Comparison of ENCODE assay signal across 19 cellular contexts in the genomic region with DNA sequence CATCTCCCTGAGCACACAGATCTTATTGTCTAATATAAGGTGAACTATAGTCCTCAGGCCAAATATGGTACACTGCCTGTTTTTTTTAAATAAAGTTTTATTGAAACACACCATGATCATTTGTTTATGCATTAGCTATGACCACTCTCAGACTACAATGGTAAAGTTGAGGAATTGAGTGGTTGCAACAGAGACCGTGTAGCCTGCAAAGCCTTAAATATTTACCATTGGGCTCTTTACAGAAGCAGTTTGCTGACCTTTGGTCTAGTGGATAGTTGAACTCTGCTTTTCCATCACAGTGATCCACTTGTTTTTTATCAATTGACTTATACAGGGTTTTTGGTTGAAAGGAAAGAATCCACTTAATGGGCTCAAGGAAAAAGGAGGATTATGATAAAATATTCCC. TPM values are rescaled to one million over a fixed set of nuclear protein-coding genes. Genes with fewer than 3 reads are reported as not detected.
DNase-seq lines count a peak whose midpoint lies in the region; ATAC-seq, FAIRE-seq and TF ChIP-seq lines count a peak whose summit lies in the region.
"Had no signal": no experiment of that assay in that cellular context is flagged by ENCODE, and none has a peak within 500 bp of the region (broad histone marks: within the 10 kb centered on the region; RNA-seq: fewer than 3 reads in every experiment).

No MANE protein-coding gene starts in this region.

- H3K4me3 Mint-ChIP-seq in effector memory CD8-positive, alpha-beta T cell = no peak overlapping the region
- H3K4me3 Mint-ChIP-seq: CD4-positive, alpha-beta memory T cell; GM23338; H9 had no signal

- BruUV-seq in K562 (replicated peaks; lab: Mats Ljungman, UMichigan) (no TSS peak), HepG2 (replicated peaks; lab: Mats Ljungman, UMichigan) (no TSS peak)

- H4K20me1 ChIP-seq in K562 (replicated peaks; ENCODE audit: control insufficient read depth, insufficient read depth, low read length) = no peaks in the 10 kb centered on the region
- H4K20me1 ChIP-seq in HepG2 (ENCODE audit: insufficient read depth, low read length) = no peaks in the 10 kb centered on the region

- H3K4me1 ChIP-seq in K562 (replicated peaks in 1 of 2; ENCODE audit: control insufficient read depth in 2 of 2, insufficient read depth in 2 of 2, low read length in 2 of 2) = peaks cover 0 to 3% of the 10 kb centered on the region in 2 experiments; a peak in 2 of 5 replicates
- peaks cover 48% of the 10 kb centered on the region for H3K4me1 ChIP-seq in HepG2 (ENCODE audit: insufficient read depth, low read length)
- peaks cover 17% of the 10 kb centered on the region for H3K4me1 ChIP-seq in stomach smooth muscle (ENCODE audit: control insufficient read depth, insufficient read depth, low read length)

- ATAC-seq in K562 = no peak
- ATAC-seq in HepG2 = peak; percentile 92
- ATAC-seq in HG03439 (IDR thresholded peaks at IDR 0.05; ENCODE audit: unreplicated experiment) = no peak
- ATAC-seq in effector memory CD8-positive, alpha-beta T cell (replicated peaks) = no peak
- ATAC-seq in GM21447 (IDR thresholded peaks at IDR 0.05; ENCODE audit: unreplicated experiment) = no peak
- ATAC-seq: GM23338, HCT116 had no signal

- H3K36me3 ChIP-seq in K562 (ENCODE audit: control insufficient read depth, insufficient read depth, low read length) = no peaks in the 10 kb centered on the region
- no peaks in the 10 kb centered on the region for H3K36me3 ChIP-seq in HepG2 (replicated peaks in 1 of 2; ENCODE audit: control insufficient read depth in 1 of 2, insufficient read depth in 2 of 2, low read length in 2 of 2)
- H3K36me3 ChIP-seq in stomach smooth muscle (ENCODE audit: control insufficient read depth in 2 of 2, insufficient read depth in 2 of 2, low read length in 2 of 2) = no peaks in the 10 kb centered on the region

- 0% methylated on average over 1 of the region's 1 CpG for WGBS in K562 (ENCODE audit: insufficient coverage, low coverage, missing lambda C conversion rate)
- 0% methylated on average over 1 of the region's 1 CpG for WGBS in HepG2 (ENCODE audit: low lambda C conversion rate)

- POLR2A ChIA-PET in K562 (lab: Yijun Ruan, JAX) (interaction anchor here (1.3 kb wide), 1 partner anchor 8 kb away, joined by 3 read pairs; no protein-coding TSS in a partner anchor), HepG2 (lab: Yijun Ruan, JAX) (interaction anchor here (0.8 kb wide), 1 partner anchor 205 kb away, joined by 3 read pairs; the partner anchor contains the start of gene CDC40)

- no peak for TF ChIP-seq RAD21 in K562 (CRISPR knock-in tag; conservative IDR thresholded peaks at IDR 0.05 in 1 of 2, IDR thresholded peaks at IDR 0.05 in 1 of 2)
- no peak for TF ChIP-seq RAD21 in HepG2 (CRISPR knock-in tag; IDR thresholded peaks at IDR 0.05)

- H3K9ac ChIP-seq in K562 (ENCODE audit: insufficient read depth in 1 of 2, low read depth in 2 of 2, low read length in 2 of 2) (no peak overlapping the region), HepG2 (ENCODE audit: insufficient read depth, low read depth, low read length) (no peak overlapping the region), stomach smooth muscle (ENCODE audit: low read length in 2 of 2) (no peak overlapping the region)

- H3K4me1 Mint-ChIP-seq in effector memory CD8-positive, alpha-beta T cell (ENCODE audit: low read depth in 2 of 2) = peaks cover 0 to 5% of the 10 kb centered on the region in 2 donors

- TF ChIP-seq EP300 in K562 (IDR thresholded peaks at IDR 0.05; ENCODE audit: low read length) = no peak
- peak in 1 of 2 experiments; percentile 62; a peak in 2 of 4 replicates for TF ChIP-seq EP300 in HepG2 (IDR thresholded peaks at IDR 0.05; ENCODE audit: low read depth in 2 of 2, low read length in 2 of 2)
- 0 out of 2 replicates have a peak, but pooled peaks have one; percentile 18 for TF ChIP-seq EP300 in HepG2 (CRISPR knock-in tag; IDR thresholded peaks at IDR 0.05; ENCODE audit: borderline replicate concordance)

- H3K36me3 Mint-ChIP-seq in effector memory CD8-positive, alpha-beta T cell (ENCODE audit: insufficient read depth) = no peaks in the 10 kb centered on the region
- H3K36me3 Mint-ChIP-seq: CD4-positive, alpha-beta memory T cell had no signal

- no peaks in the 10 kb centered on the region for H3K27me3 ChIP-seq in K562 (ENCODE audit: control insufficient read depth in 2 of 2, insufficient read depth in 2 of 2, low read length in 2 of 2)
- no peaks in the 10 kb centered on the region for H3K27me3 ChIP-seq in HepG2 (ENCODE audit: control insufficient read depth in 1 of 2, insufficient read depth in 2 of 2, low read length in 2 of 2)
- no peaks in the 10 kb centered on the region for H3K27me3 ChIP-seq in stomach smooth muscle (ENCODE audit: control insufficient read depth in 1 of 2, insufficient read depth in 2 of 2, low read length in 2 of 2)

- H3K9me3 ChIP-seq in K562 (replicated peaks; ENCODE audit: control insufficient read depth, insufficient read depth, low read depth, low read length) = no peaks in the 10 kb centered on the region
- no peaks in the 10 kb centered on the region for H3K9me3 ChIP-seq in HepG2 (ENCODE audit: low read length)
- H3K9me3 ChIP-seq in stomach smooth muscle (ENCODE audit: control insufficient read depth in 2 of 2, low read length in 2 of 2) = no peaks in the 10 kb centered on the region

- CTCF ChIA-PET in K562 (lab: Yijun Ruan, JAX; ENCODE audit: low intra/inter-chr PET ratio) (no interaction called here), HepG2 (lab: Yijun Ruan, JAX; ENCODE audit: low intra/inter-chr PET ratio, low total read pairs) (no interaction called here)

- in situ Hi-C loops in K562 (cut with MboI) (loop anchor here (25.0 kb wide), 1 partner anchor 848 kb away; no protein-coding TSS in a partner anchor), HepG2 (cut with HindIII; ENCODE audit: extremely low pct_ligation_motif_present, low pct_unique_long_range_greater_than_20kb) (loop anchor here (25.0 kb wide), 1 partner anchor 848 kb away; no protein-coding TSS in a partner anchor)

- H3K79me2 ChIP-seq in K562 (ENCODE audit: control insufficient read depth, insufficient read depth, low read length) (no peaks in the 10 kb centered on the region), HepG2 (ENCODE audit: insufficient read depth, low read length) (no peaks in the 10 kb centered on the region)

- no peak overlapping the region for H3K4me2 ChIP-seq in K562 (ENCODE audit: insufficient read depth, low read length)
- 0 out of 2 replicates have a peak overlapping the region, but pooled peaks have one; percentile 23 for H3K4me2 ChIP-seq in HepG2 (ENCODE audit: low read depth, low read length)
- H3K4me2 ChIP-seq: GM23338 had no signal

- no peaks in the 10 kb centered on the region for H3K9me1 ChIP-seq in K562 (ENCODE audit: control insufficient read depth, insufficient read depth, low read length)

- H2AFZ ChIP-seq in K562 (ENCODE audit: low read depth, low read length) (no peak overlapping the region), HepG2 (ENCODE audit: low read length) (no peak overlapping the region)
- H2AFZ ChIP-seq: GM23338 had no signal

- H3K9me3 Mint-ChIP-seq in effector memory CD8-positive, alpha-beta T cell = peaks cover 0 to 5% of the 10 kb centered on the region in 2 donors

- peaks cover 6 to 10% of the 10 kb centered on the region in 2 donors for H3K27me3 Mint-ChIP-seq in effector memory CD8-positive, alpha-beta T cell

- intact Hi-C loops in K562 (cut with micrococcal nuclease) (no loop called here), HepG2 (cut with micrococcal nuclease; ENCODE audit: unreplicated experiment) (loop anchor here (5.0 kb wide), 1 partner anchor 333 kb away; no protein-coding TSS in a partner anchor)

- H3K27ac Mint-ChIP-seq in effector memory CD8-positive, alpha-beta T cell = no peak overlapping the region
- H3K27ac Mint-ChIP-seq: CD4-positive, alpha-beta memory T cell; GM23338 had no signal

- H3K27ac ChIP-seq in K562 (ENCODE audit: extremely low read depth, low read depth, low read length) (no peak overlapping the region), HepG2 (ENCODE audit: extremely low read length, insufficient read depth, low read length) (no peak overlapping the region), stomach smooth muscle (ENCODE audit: low read length) (peak overlapping the region; percentile 13)

- DNase-seq in K562 (ENCODE audit: extremely low read depth in 1 of 4, low spot score in 3 of 4) (no peak), HepG2 (ENCODE audit: low spot score) (peak; percentile 88)
- DNase-seq in effector memory CD8-positive, alpha-beta T cell = no peak
- DNase-seq: C1 segment of cervical spinal cord; Calu3; CD4-positive, alpha-beta memory T cell; COR-L47; DMS153; DND-41; H9 had no signal

- H3K4me3 ChIP-seq in K562 = no peak overlapping the region
- no peak overlapping the region for H3K4me3 ChIP-seq in HepG2 (replicated peaks in 1 of 3; ENCODE audit: insufficient read depth in 1 of 3, low read depth in 2 of 3, low read length in 3 of 3)
- H3K4me3 ChIP-seq in stomach smooth muscle (ENCODE audit: low read length in 2 of 2) = no peak overlapping the region
- H3K4me3 ChIP-seq: GM23338 had no signal

- no peak for TF ChIP-seq CTCF in K562 (IDR thresholded peaks at IDR 0.05 in 2 of 3, conservative IDR thresholded peaks at IDR 0.05 in 1 of 3; ENCODE audit: insufficient read depth in 2 of 3, low read depth in 1 of 3, low read length in 3 of 3)
- TF ChIP-seq CTCF in HepG2 (CRISPR knock-in tag; IDR thresholded peaks at IDR 0.05) = no peak

- no peak for FAIRE-seq in K562 (lab: Jason Lieb, UNC)
- peak; percentile 36 for FAIRE-seq in HepG2 (lab: Jason Lieb, UNC)
- FAIRE-seq: G401.6, GM19239 had no signal

- no peak for TF ChIP-seq POLR2A in K562 (conservative IDR thresholded peaks at IDR 0.05)
- no peak for TF ChIP-seq POLR2A in HepG2 (IDR thresholded peaks at IDR 0.05; ENCODE audit: insufficient read depth in 1 of 2, low read depth in 2 of 2, low read length in 2 of 2)

RNA-seq across cellular contexts. Expression of gene METTL24, which starts 27.3 kb away (rescaled TPM):
- total RNA-seq in K562 (2011; cell fraction: chromatin; rRNA removed; ENCODE audit: low replicate concordance) = not detected in 2 replicates
- not detected in 2 replicates for total RNA-seq in K562 (2011; cell fraction: nucleolus; rRNA removed)
- not detected in 2 replicates for total RNA-seq in K562 (2011; cell fraction: nucleoplasm; rRNA removed)
- total RNA-seq in K562 (2014; rRNA removed) (not detected in 2 replicates), K562 (2014; rRNA removed; fragmentation: Illumina TruSeq; extraction: Trizol) (not detected in 2 replicates), K562 (2015; rRNA removed; fragmentation: Illumina TruSeq; extraction: Trizol) (not detected in 2 replicates), K562 (2021) (not detected in 2 replicates), HepG2 (2016; rRNA removed; fragmentation: Illumina TruSeq; extraction: Trizol) (not detected in 2 replicates)
- polyA plus RNA-seq in K562 (2011; rRNA removed) (not detected in 2 replicates), K562 (2014; fragmentation: Illumina TruSeq; extraction: Trizol) (not detected in 2 replicates), K562 (2014; fragmentation: Nextera tagmentation; extraction: Ambion mirVana) (not detected), K562 (2014; rRNA removed) (not detected in 2 replicates), HepG2 (2011; rRNA removed) (not detected in 2 replicates)
- polyA plus RNA-seq in K562 (2011; cell fraction: cytosol; rRNA removed) = not detected in 2 replicates
- not detected in 2 replicates for polyA plus RNA-seq in K562 (2011; cell fraction: nucleus; rRNA removed)
- not detected in 2 replicates for polyA plus RNA-seq in K562 (2012)
- polyA minus RNA-seq in K562 (2011; rRNA and poly(A)+ RNA removed) = not detected in 2 replicates
- polyA minus RNA-seq in K562 (2011; cell fraction: cytosol; rRNA and poly(A)+ RNA removed) = not detected in 2 replicates
- not detected in 2 replicates for polyA minus RNA-seq in K562 (2011; cell fraction: nucleus; rRNA and poly(A)+ RNA removed)
- not detected in 2 replicates for total RNA-seq in HepG2 (2016; cell fraction: cytosol; rRNA removed; fragmentation: Illumina TruSeq; extraction: Trizol; ENCODE audit: low read depth)
- total RNA-seq in HepG2 (2016; cell fraction: insoluble cytoplasmic fraction; rRNA removed; fragmentation: Illumina TruSeq; extraction: Trizol) = not detected in 2 replicates
- not detected in 2 replicates for total RNA-seq in HepG2 (2016; cell fraction: membrane; rRNA removed; fragmentation: Illumina TruSeq; extraction: Trizol)
- total RNA-seq in HepG2 (2016; cell fraction: nucleus; rRNA removed; fragmentation: Illumina TruSeq; extraction: Trizol) = not detected in 2 replicates
- polyA plus RNA-seq in HepG2 (2011; cell fraction: cytosol; rRNA removed) = not detected in 2 replicates
- not detected in 2 replicates for polyA plus RNA-seq in HepG2 (2011; cell fraction: nucleus; rRNA removed)
- polyA plus RNA-seq in HepG2 (2012) = not detected in 2 replicates
- not detected in 2 replicates for polyA plus RNA-seq in HepG2 (2016; cell fraction: cytosol; fragmentation: Illumina TruSeq; extraction: Trizol; ENCODE audit: low read depth)
- polyA plus RNA-seq in HepG2 (2016; cell fraction: insoluble cytoplasmic fraction; fragmentation: Illumina TruSeq; extraction: Trizol; ENCODE audit: low read depth) = not detected in 2 replicates
- polyA plus RNA-seq in HepG2 (2016; cell fraction: membrane; fragmentation: Illumina TruSeq; extraction: Trizol; ENCODE audit: low read depth) = not detected in 2 replicates
- not detected in 2 replicates for polyA plus RNA-seq in HepG2 (2016; cell fraction: nucleus; fragmentation: Illumina TruSeq; extraction: Trizol; ENCODE audit: insufficient read depth, low read depth)
- polyA minus RNA-seq in HepG2 (2011; rRNA and poly(A)+ RNA removed; ENCODE audit: low replicate concordance) = not detected in 2 replicates
- polyA minus RNA-seq in HepG2 (2011; cell fraction: cytosol; rRNA and poly(A)+ RNA removed) = not detected in 2 replicates
- not detected in 2 replicates for polyA minus RNA-seq in HepG2 (2011; cell fraction: nucleus; rRNA and poly(A)+ RNA removed)
- total RNA-seq: A172, Calu3 had no signal
- polyA plus RNA-seq: GM23338 had no signal

RNA-seq across cellular contexts. Expression of gene DDO, which starts 29.9 kb away (rescaled TPM):
- total RNA-seq in K562 (2011; cell fraction: chromatin; rRNA removed; ENCODE audit: low replicate concordance) = not detected in 2 replicates
- not detected in 2 replicates for total RNA-seq in K562 (2011; cell fraction: nucleolus; rRNA removed)
- not detected in 2 replicates for total RNA-seq in K562 (2011; cell fraction: nucleoplasm; rRNA removed)
- total RNA-seq in K562 (2014; rRNA removed) (not detected in 2 replicates), K562 (2014; rRNA removed; fragmentation: Illumina TruSeq; extraction: Trizol) (0.10 TPM in 1 of 2 replicates, not detected in the other), K562 (2015; rRNA removed; fragmentation: Illumina TruSeq; extraction: Trizol) (0.11 TPM in 1 of 2 replicates, not detected in the other), K562 (2021) (0.09 TPM in 1 of 2 replicates, not detected in the other), HepG2 (2016; rRNA removed; fragmentation: Illumina TruSeq; extraction: Trizol) (10.3 and 14.6 TPM in 2 replicates)
- polyA plus RNA-seq in K562 (2011; rRNA removed) (not detected in 2 replicates), K562 (2014; fragmentation: Illumina TruSeq; extraction: Trizol) (not detected in 2 replicates), K562 (2014; fragmentation: Nextera tagmentation; extraction: Ambion mirVana) (not detected), K562 (2014; rRNA removed) (not detected in 2 replicates), HepG2 (2011; rRNA removed) (6.1 and 6.4 TPM in 2 replicates)
- polyA plus RNA-seq in K562 (2011; cell fraction: cytosol; rRNA removed) = 0.03 TPM in 1 of 2 replicates, not detected in the other
- not detected in 2 replicates for polyA plus RNA-seq in K562 (2011; cell fraction: nucleus; rRNA removed)
- polyA plus RNA-seq in K562 (2012) = 0.09 and 0.37 TPM in 2 replicates
- not detected in 2 replicates for polyA minus RNA-seq in K562 (2011; rRNA and poly(A)+ RNA removed)
- not detected in 2 replicates for polyA minus RNA-seq in K562 (2011; cell fraction: cytosol; rRNA and poly(A)+ RNA removed)
- not detected in 2 replicates for polyA minus RNA-seq in K562 (2011; cell fraction: nucleus; rRNA and poly(A)+ RNA removed)
- 1.8 TPM in 2 replicates for total RNA-seq in HepG2 (2016; cell fraction: cytosol; rRNA removed; fragmentation: Illumina TruSeq; extraction: Trizol; ENCODE audit: low read depth)
- 10.6 and 13.4 TPM in 2 replicates for total RNA-seq in HepG2 (2016; cell fraction: insoluble cytoplasmic fraction; rRNA removed; fragmentation: Illumina TruSeq; extraction: Trizol)
- total RNA-seq in HepG2 (2016; cell fraction: membrane; rRNA removed; fragmentation: Illumina TruSeq; extraction: Trizol) = 4.4 and 4.7 TPM in 2 replicates
- total RNA-seq in HepG2 (2016; cell fraction: nucleus; rRNA removed; fragmentation: Illumina TruSeq; extraction: Trizol) = 4.3 TPM in 2 replicates
- polyA plus RNA-seq in HepG2 (2011; cell fraction: cytosol; rRNA removed) = 4.8 and 6.4 TPM in 2 replicates
- 2.2 and 3.2 TPM in 2 replicates for polyA plus RNA-seq in HepG2 (2011; cell fraction: nucleus; rRNA removed)
- polyA plus RNA-seq in HepG2 (2012) = 8.1 and 8.5 TPM in 2 replicates
- 1.2 and 1.4 TPM in 2 replicates for polyA plus RNA-seq in HepG2 (2016; cell fraction: cytosol; fragmentation: Illumina TruSeq; extraction: Trizol; ENCODE audit: low read depth)
- 10.3 and 10.7 TPM in 2 replicates for polyA plus RNA-seq in HepG2 (2016; cell fraction: insoluble cytoplasmic fraction; fragmentation: Illumina TruSeq; extraction: Trizol; ENCODE audit: low read depth)
- 2.9 and 3.0 TPM in 2 replicates for polyA plus RNA-seq in HepG2 (2016; cell fraction: membrane; fragmentation: Illumina TruSeq; extraction: Trizol; ENCODE audit: low read depth)
- polyA plus RNA-seq in HepG2 (2016; cell fraction: nucleus; fragmentation: Illumina TruSeq; extraction: Trizol; ENCODE audit: insufficient read depth, low read depth) = 5.3 and 5.5 TPM in 2 replicates
- 1.2 and 10.7 TPM in 2 replicates for polyA minus RNA-seq in HepG2 (2011; rRNA and poly(A)+ RNA removed; ENCODE audit: low replicate concordance)
- 3.7 and 5.5 TPM in 2 replicates for polyA minus RNA-seq in HepG2 (2011; cell fraction: cytosol; rRNA and poly(A)+ RNA removed)
- 4.0 and 6.2 TPM in 2 replicates for polyA minus RNA-seq in HepG2 (2011; cell fraction: nucleus; rRNA and poly(A)+ RNA removed)
- total RNA-seq: A673; CD4-positive, alpha-beta memory T cell; H9 had no signal
- polyA plus RNA-seq: CD4-positive, alpha-beta memory T cell; GM23338 had no signal

Comparison
In these comparisons a context has a peak if more than half of its experiments do, and no peak if none do; other contexts are left out.
1. Of the 241 proteins assayed by ChIP-seq in both HepG2 and K562: peak only in HepG2: ARID3A, ATF2, BCL6, CEBPB, CEBPG, CHD4 and 28 more; only in K562: none; in both: ZBTB40; in neither: 203; mixed calls (peak in some experiments, not most) for 3.